ENCODE assay signal across 25 cellular contexts in genomic region chr19:55536366-55536765, GRCh38. TPM values are rescaled to one million over a fixed set of nuclear protein-coding genes. Genes with fewer than 3 reads are reported as not detected.
"Had no signal": no experiment of that assay in that cellular context is flagged by ENCODE, and none has a peak within 500 bp of the region (broad histone marks: within the 10 kb centered on the region; RNA-seq: fewer than 3 reads in every experiment).

No MANE protein-coding gene starts in this region.

- ATAC-seq: activated naive CD8-positive, alpha-beta T cell treated with anti-CD3 and anti-CD28 coated beads, Interleukin-2, amount 50 U/mL, for 24 hours; activated T-cell treated with anti-CD3 and anti-CD28 coated beads, Interleukin-2, amount 50 U/mL, for 4 hours; activated T-helper 17 cell treated with anti-CD3 and anti-CD28 coated beads, Interleukin-2, amount 50 U/mL, for 72 hours; naive thymus-derived CD4-positive, alpha-beta T cell; sciatic nerve; stimulated activated effector memory CD8-positive, alpha-beta T cell treated with anti-CD3 and anti-CD28 coated beads, Interleukin-12 subunit alpha, Interleukin-12 subunit beta, amount 100 ng/mL, for 72 hours had no signal

- H3K4me1 ChIP-seq: foreskin keratinocyte, heart right ventricle had no signal

- H3K4me3 Mint-ChIP-seq: activated CD8-positive, alpha-beta T cell treated with anti-CD3 and anti-CD28 coated beads for 36 hours; activated naive CD4-positive, alpha-beta T cell treated with anti-CD3 and anti-CD28 coated beads, Interleukin-2, amount 50 U/mL, for 24 hours; activated naive CD8-positive, alpha-beta T cell treated with anti-CD3 and anti-CD28 coated beads, Interleukin-2, amount 50 U/mL, for 24 hours; activated T-cell treated with anti-CD3 and anti-CD28 coated beads, Interleukin-2, amount 50 U/mL, for 4 hours; activated T-helper 17 cell treated with anti-CD3 and anti-CD28 coated beads, Interleukin-2, amount 50 U/mL, for 72 hours; naive thymus-derived CD4-positive, alpha-beta T cell; stimulated activated effector memory CD8-positive, alpha-beta T cell treated with anti-CD3 and anti-CD28 coated beads, Interleukin-12 subunit alpha, Interleukin-12 subunit beta, amount 100 ng/mL, for 72 hours; stimulated activated naive CD8-positive, alpha-beta T cell treated with anti-CD3 and anti-CD28 coated beads, Interleukin-15, Interleukin-2, amounts not matched to agents 100 ng/mL and 50 ng/mL, for 24 hours had no signal

- H3K36me3 ChIP-seq: esophagus muscularis mucosa, heart right ventricle, thoracic aorta had no signal

- H3K27ac Mint-ChIP-seq: activated CD8-positive, alpha-beta T cell treated with anti-CD3 and anti-CD28 coated beads for 36 hours; activated naive CD4-positive, alpha-beta T cell treated with anti-CD3 and anti-CD28 coated beads, Interleukin-2, amount 50 U/mL, for 24 hours; activated naive CD8-positive, alpha-beta T cell treated with anti-CD3 and anti-CD28 coated beads, Interleukin-2, amount 50 U/mL, for 24 hours; activated T-helper 17 cell treated with anti-CD3 and anti-CD28 coated beads, Interleukin-2, amount 50 U/mL, for 72 hours; naive thymus-derived CD4-positive, alpha-beta T cell; stimulated activated effector memory CD8-positive, alpha-beta T cell treated with anti-CD3 and anti-CD28 coated beads, Interleukin-12 subunit alpha, Interleukin-12 subunit beta, amount 100 ng/mL, for 72 hours; stimulated activated naive CD8-positive, alpha-beta T cell treated with anti-CD3 and anti-CD28 coated beads, Interleukin-15, Interleukin-2, amounts not matched to agents 100 ng/mL and 50 ng/mL, for 24 hours; WTC11 had no signal

- H3K27me3 Mint-ChIP-seq: activated CD8-positive, alpha-beta T cell treated with anti-CD3 and anti-CD28 coated beads for 36 hours; activated naive CD4-positive, alpha-beta T cell treated with anti-CD3 and anti-CD28 coated beads, Interleukin-2, amount 50 U/mL, for 24 hours; activated naive CD8-positive, alpha-beta T cell treated with anti-CD3 and anti-CD28 coated beads, Interleukin-2, amount 50 U/mL, for 24 hours; activated T-helper 17 cell treated with anti-CD3 and anti-CD28 coated beads, Interleukin-2, amount 50 U/mL, for 72 hours; stimulated activated naive CD8-positive, alpha-beta T cell treated with anti-CD3 and anti-CD28 coated beads, Interleukin-15, Interleukin-2, amounts not matched to agents 100 ng/mL and 50 ng/mL, for 24 hours had no signal

- H3K27me3 ChIP-seq: foreskin keratinocyte, heart right ventricle had no signal

- H3K27ac ChIP-seq: esophagus muscularis mucosa, foreskin keratinocyte, heart right ventricle, thoracic aorta had no signal

- H3K9me3 ChIP-seq: esophagus muscularis mucosa, heart right ventricle, thoracic aorta had no signal

- FAIRE-seq: small intestine, urothelium cell line had no signal

- DNase-seq: activated CD4-positive, alpha-beta T cell treated with anti-CD3 and anti-CD28 coated beads, Interleukin-2, amount 50 U/mL, for 1 hour; activated CD8-positive, alpha-beta T cell treated with anti-CD3 and anti-CD28 coated beads for 36 hours; activated naive CD8-positive, alpha-beta T cell treated with anti-CD3 and anti-CD28 coated beads, Interleukin-2, amount 50 U/mL, for 24 hours; activated T-cell treated with anti-CD3 and anti-CD28 coated beads, Interleukin-2, amount 50 U/mL, for 4 hours; central memory CD4-positive, alpha-beta T cell; foreskin keratinocyte; heart right ventricle; mammary epithelial cell; naive thymus-derived CD4-positive, alpha-beta T cell; occipital lobe; small intestine; stimulated activated CD4-positive, alpha-beta T cell treated with anti-CD3 and anti-CD28 coated beads, Interleukin-4, amount 100 ng/mL, for 24 hours; T-helper 2 cell had no signal

- H3K36me3 Mint-ChIP-seq: activated naive CD4-positive, alpha-beta T cell treated with anti-CD3 and anti-CD28 coated beads, Interleukin-2, amount 50 U/mL, for 24 hours; naive thymus-derived CD4-positive, alpha-beta T cell; stimulated activated effector memory CD8-positive, alpha-beta T cell treated with anti-CD3 and anti-CD28 coated beads, Interleukin-12 subunit alpha, Interleukin-12 subunit beta, amount 100 ng/mL, for 72 hours; WTC11 had no signal

- H3K4me3 ChIP-seq: esophagus muscularis mucosa, heart right ventricle, thoracic aorta had no signal

- H3K9me3 Mint-ChIP-seq: activated CD8-positive, alpha-beta T cell treated with anti-CD3 and anti-CD28 coated beads for 36 hours; activated naive CD4-positive, alpha-beta T cell treated with anti-CD3 and anti-CD28 coated beads, Interleukin-2, amount 50 U/mL, for 24 hours; activated naive CD8-positive, alpha-beta T cell treated with anti-CD3 and anti-CD28 coated beads, Interleukin-2, amount 50 U/mL, for 24 hours; activated T-cell treated with anti-CD3 and anti-CD28 coated beads, Interleukin-2, amount 50 U/mL, for 4 hours; activated T-helper 17 cell treated with anti-CD3 and anti-CD28 coated beads, Interleukin-2, amount 50 U/mL, for 72 hours; naive thymus-derived CD4-positive, alpha-beta T cell; stimulated activated effector memory CD8-positive, alpha-beta T cell treated with anti-CD3 and anti-CD28 coated beads, Interleukin-12 subunit alpha, Interleukin-12 subunit beta, amount 100 ng/mL, for 72 hours; stimulated activated naive CD8-positive, alpha-beta T cell treated with anti-CD3 and anti-CD28 coated beads, Interleukin-15, Interleukin-2, amounts not matched to agents 100 ng/mL and 50 ng/mL, for 24 hours; WTC11 had no signal

- H3K4me1 Mint-ChIP-seq: activated naive CD4-positive, alpha-beta T cell treated with anti-CD3 and anti-CD28 coated beads, Interleukin-2, amount 50 U/mL, for 24 hours; activated naive CD8-positive, alpha-beta T cell treated with anti-CD3 and anti-CD28 coated beads, Interleukin-2, amount 50 U/mL, for 24 hours; activated T-helper 17 cell treated with anti-CD3 and anti-CD28 coated beads, Interleukin-2, amount 50 U/mL, for 72 hours; naive thymus-derived CD4-positive, alpha-beta T cell; stimulated activated effector memory CD8-positive, alpha-beta T cell treated with anti-CD3 and anti-CD28 coated beads, Interleukin-12 subunit alpha, Interleukin-12 subunit beta, amount 100 ng/mL, for 72 hours had no signal

RNA-seq across cellular contexts. Expression of gene SBK2, which starts 0.6 kb away (rescaled TPM):
- total RNA-seq: activated CD8-positive, alpha-beta T cell treated with anti-CD3 and anti-CD28 coated beads for 36 hours; activated T-cell treated with anti-CD3 and anti-CD28 coated beads, Interleukin-2, amount 50 U/mL, for 4 hours; activated T-helper 17 cell treated with anti-CD3 and anti-CD28 coated beads, Interleukin-2, amount 50 U/mL, for 72 hours; esophagus muscularis mucosa; foreskin keratinocyte; liver; mammary epithelial cell; naive thymus-derived CD4-positive, alpha-beta T cell; occipital lobe; sciatic nerve; subcutaneous adipose tissue; thoracic aorta had no signal
- polyA plus RNA-seq: foreskin keratinocyte; liver; mammary epithelial cell; naive thymus-derived CD4-positive, alpha-beta T cell; neural cell; small intestine had no signal

RNA-seq across cellular contexts. Expression of gene SBK3, which starts 9.0 kb away (rescaled TPM):
- total RNA-seq: activated CD8-positive, alpha-beta T cell treated with anti-CD3 and anti-CD28 coated beads for 36 hours; activated T-cell treated with anti-CD3 and anti-CD28 coated beads, Interleukin-2, amount 50 U/mL, for 4 hours; activated T-helper 17 cell treated with anti-CD3 and anti-CD28 coated beads, Interleukin-2, amount 50 U/mL, for 72 hours; foreskin keratinocyte; liver; mammary epithelial cell; naive thymus-derived CD4-positive, alpha-beta T cell; subcutaneous adipose tissue; thoracic aorta had no signal
- polyA plus RNA-seq: foreskin keratinocyte; mammary epithelial cell; naive thymus-derived CD4-positive, alpha-beta T cell; neural cell had no signal

RNA-seq across cellular contexts. Expression of gene SSC5D, which starts 48.1 kb away (rescaled TPM):
- total RNA-seq: foreskin keratinocyte had no signal
- polyA plus RNA-seq: mammary epithelial cell; naive thymus-derived CD4-positive, alpha-beta T cell had no signal
